26 cellular contexts compared by ENCODE assay signal in genomic region chr4:4887426-4887825, GRCh38. TPM values are rescaled to one million over a fixed set of nuclear protein-coding genes. Genes with fewer than 3 reads are reported as not detected.
"Had no signal": no experiment of that assay in that cellular context is flagged by ENCODE, and none has a peak within 500 bp of the region (broad histone marks: within the 10 kb centered on the region; RNA-seq: fewer than 3 reads in every experiment).

No MANE protein-coding gene starts in this region.

- H3K27me3 ChIP-seq: pancreas, right lobe of liver, thyroid gland, tibial nerve, uterus had no signal

- ATAC-seq: naive thymus-derived CD8-positive, alpha-beta T cell; natural killer cell treated with Interleukin-12 subunit alpha and Interleukin-12 subunit beta and Interleukin-15 and Interleukin-18, amount 100 ng/mL, for 72 hours; pancreas; right cardiac atrium; right lobe of liver; stimulated activated effector memory CD8-positive, alpha-beta T cell treated with anti-CD3 and anti-CD28 coated beads, Interleukin-12 subunit alpha, Interleukin-12 subunit beta, amount 100 ng/mL, for 72 hours; stimulated activated naive B cell treated with anti-CD40 and anti-IgM and Interleukin-4, amounts not matched to agents 10 μg/mL and 1 μg/mL and 100 μg/mL, for 72 hours; upper lobe of right lung had no signal

- H3K4me1 ChIP-seq: pancreas, prostate gland, right lobe of liver, sigmoid colon, stomach, thyroid gland, tibial nerve, upper lobe of right lung, uterus had no signal

- H3K27ac ChIP-seq: neutrophil, pancreas, prostate gland, right lobe of liver, sigmoid colon, stomach, thoracic aorta, thyroid gland, tibial nerve, upper lobe of right lung, uterus had no signal

- H3K9me3 ChIP-seq: neutrophil, pancreas, prostate gland, right lobe of liver, sigmoid colon, stomach, thoracic aorta, thyroid gland, tibial nerve, upper lobe of right lung, uterus had no signal

- H3K4me3 ChIP-seq: pancreas, prostate gland, right lobe of liver, sigmoid colon, stomach, thoracic aorta, thyroid gland, tibial nerve, upper lobe of right lung, uterus had no signal

- H3K36me3 ChIP-seq: neutrophil, pancreas, prostate gland, right lobe of liver, sigmoid colon, stomach, thoracic aorta, thyroid gland, tibial nerve, upper lobe of right lung, uterus had no signal

- DNase-seq: naive thymus-derived CD8-positive, alpha-beta T cell; nephron progenitor cell; nucleus accumbens; pancreas; retina; right cardiac atrium; right lobe of liver; sigmoid colon; small intestine; stimulated activated CD4-positive, alpha-beta T cell treated with anti-CD3 and anti-CD28 coated beads, Interleukin-15, amount 100 ng/mL, for 24 hours; stimulated activated CD4-positive, alpha-beta T cell treated with anti-CD3 and anti-CD28 coated beads, Interleukin-2, amount 100 ng/mL, for 24 hours; stimulated activated CD4-positive, alpha-beta T cell treated with anti-CD3 and anti-CD28 coated beads, Interleukin-2, amount 100 ng/mL, for 48 hours; stimulated activated CD4-positive, alpha-beta T cell treated with anti-CD3 and anti-CD28 coated beads, Interleukin-4, amount 100 ng/mL, for 24 hours; stimulated activated naive B cell treated with anti-CD40 and anti-IgM and Interleukin-4, amounts not matched to agents 10 μg/mL and 1 μg/mL and 100 μg/mL, for 72 hours; stimulated activated naive CD4-positive, alpha-beta T cell treated with Interleukin-2 at 50 U/mL for 16 hours; stomach; thyroid gland; trophoblast cell; upper lobe of right lung; uterus had no signal

RNA-seq across cellular contexts. Expression of gene MSX1, which starts 28.0 kb away (rescaled TPM):
- total RNA-seq: naive thymus-derived CD8-positive, alpha-beta T cell had no signal
